ENCODE assay signal across 26 cellular contexts in the genomic region with DNA sequence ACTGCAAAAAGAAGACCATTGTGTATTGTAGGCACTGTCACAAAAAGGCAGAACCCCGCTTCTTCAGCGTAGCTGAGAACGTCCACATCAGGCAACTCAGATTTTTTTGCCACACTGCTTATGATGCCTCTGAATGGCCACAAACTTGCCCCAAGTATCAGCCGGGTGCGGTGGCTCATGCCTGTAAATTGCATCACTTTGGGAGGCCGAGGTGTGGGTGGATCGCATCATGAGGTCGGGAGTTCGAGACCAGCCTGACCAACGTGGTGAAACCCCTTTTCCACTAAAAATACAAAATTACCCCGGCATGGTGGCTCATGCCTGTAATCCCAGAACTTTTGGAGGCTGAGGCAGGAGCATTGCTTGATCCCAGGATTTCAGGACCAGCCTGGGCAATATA. TPM values are rescaled to one million over a fixed set of nuclear protein-coding genes. Genes with fewer than 3 reads are reported as not detected.
"Had no signal": no experiment of that assay in that cellular context is flagged by ENCODE, and none has a peak within 500 bp of the region (broad histone marks: within the 10 kb centered on the region; RNA-seq: fewer than 3 reads in every experiment).

No MANE protein-coding gene starts in this region.

- H3K27ac ChIP-seq: esophagus muscularis mucosa, foreskin keratinocyte, lower lobe of right lung, neural progenitor cell, parathyroid adenoma, psoas muscle, thoracic aorta, uterus had no signal

- H3K27ac Mint-ChIP-seq: activated naive CD8-positive, alpha-beta T cell; immature natural killer cell; natural killer cell; neural progenitor cell; type B pancreatic cell had no signal

- DNase-seq: activated CD4-positive, alpha-beta T cell treated with anti-CD3 and anti-CD28 coated beads, Interleukin-2, amount 50 U/mL, for 1 hour; activated CD4-positive, CD25-positive, alpha-beta regulatory T cell treated with anti-CD3 and anti-CD28 coated beads, Interleukin-2, amount 50 U/mL, for 72 hours; activated CD8-positive, alpha-beta memory T cell treated with anti-CD3 and anti-CD28 coated beads, Interleukin-2, amount 50 U/mL, for 4 hours; activated effector memory CD4-positive, alpha-beta T cell treated with Interleukin-2 at 50 U/mL for 16 hours; activated T-cell treated with anti-CD3 and anti-CD28 coated beads, Interleukin-2, amount 50 U/mL, for 4 hours; anterior cingulate cortex; dermis blood vessel endothelial cell; effector CD4-positive, alpha-beta T cell; foreskin keratinocyte; hypothalamus; immature natural killer cell; lower lobe of right lung; natural killer cell; occipital lobe; psoas muscle; T1000; uterus had no signal

- H3K36me3 Mint-ChIP-seq: activated naive CD8-positive, alpha-beta T cell; immature natural killer cell; natural killer cell; neural progenitor cell; type B pancreatic cell had no signal

- H3K9me3 Mint-ChIP-seq: activated T-cell treated with anti-CD3 and anti-CD28 coated beads, Interleukin-2, amount 50 U/mL, for 4 hours; central memory CD8-positive, alpha-beta T cell; immature natural killer cell; natural killer cell; neural progenitor cell; type B pancreatic cell had no signal

- H3K36me3 ChIP-seq: esophagus muscularis mucosa, heart left ventricle, lower lobe of right lung, neural progenitor cell, thoracic aorta, uterus had no signal

- H3K4me3 Mint-ChIP-seq: activated naive CD8-positive, alpha-beta T cell; activated T-cell treated with anti-CD3 and anti-CD28 coated beads, Interleukin-2, amount 50 U/mL, for 4 hours; central memory CD8-positive, alpha-beta T cell; immature natural killer cell; natural killer cell; neural progenitor cell; type B pancreatic cell had no signal

- H3K27me3 ChIP-seq: foreskin keratinocyte, neural progenitor cell, uterus had no signal

- H3K4me3 ChIP-seq: esophagus muscularis mucosa, heart left ventricle, lower lobe of right lung, neural progenitor cell, psoas muscle, smooth muscle cell, thoracic aorta, uterus had no signal

- H3K9me3 ChIP-seq: esophagus muscularis mucosa, heart left ventricle, lower lobe of right lung, psoas muscle, thoracic aorta, uterus had no signal

RNA-seq across cellular contexts. Expression of gene IL3RA, which starts 14.9 kb away (rescaled TPM):
- polyA plus RNA-seq: foreskin keratinocyte had no signal

RNA-seq across cellular contexts. Expression of gene CSF2RA, which starts 53.1 kb away (rescaled TPM):
- polyA plus RNA-seq: foreskin keratinocyte had no signal
